In the genomic region with DNA sequence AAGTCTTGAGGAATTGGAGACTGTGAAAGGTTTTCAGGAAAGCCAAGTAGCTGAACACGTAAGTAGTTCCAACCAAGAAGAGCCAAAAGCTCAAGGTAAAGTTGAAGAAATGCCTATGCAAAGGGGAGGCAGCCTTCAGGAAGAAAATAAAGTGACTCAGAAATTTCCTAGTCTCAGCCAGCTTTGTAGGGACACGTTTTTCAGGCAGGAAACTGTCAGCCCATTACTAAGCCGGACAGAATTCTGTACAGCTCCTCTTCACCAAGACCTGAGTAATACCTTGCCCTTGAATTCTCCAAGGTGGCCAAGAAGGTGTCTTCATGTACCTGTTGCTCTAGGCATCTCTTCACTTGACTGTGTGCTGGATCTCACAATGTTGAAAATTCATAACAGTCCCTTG, we compare ENCODE assay signal across 21 cellular contexts. TPM values are rescaled to one million over a fixed set of nuclear protein-coding genes. Genes with fewer than 3 reads are reported as not detected.
DNase-seq lines count a peak whose midpoint lies in the region; ATAC-seq, FAIRE-seq and TF ChIP-seq lines count a peak whose summit lies in the region.
"Had no signal": no experiment of that assay in that cellular context is flagged by ENCODE, and none has a peak within 500 bp of the region (broad histone marks: within the 10 kb centered on the region; RNA-seq: fewer than 3 reads in every experiment).

No MANE protein-coding gene starts in this region.

- intact Hi-C loops in MCF 10A (cut with micrococcal nuclease): no loop called here
- intact Hi-C loops in breast epithelium (cut with DNase I; ENCODE audit: low total_unique reads): no loop called here

- no peaks in the 10 kb centered on the region for H3K36me3 Mint-ChIP-seq in MCF 10A (ENCODE audit: insufficient read depth, unreplicated experiment)

- TF ChIP-seq CTCF in MCF 10A (IDR thresholded peaks at IDR 0.05; ENCODE audit: unreplicated experiment) (no peak), breast epithelium (IDR thresholded peaks at IDR 0.05) (no peak), bronchial epithelial cell (IDR thresholded peaks at IDR 0.05; ENCODE audit: insufficient read depth, low read length, severe bottlenecking) (no peak), gastroesophageal sphincter (IDR thresholded peaks at IDR 0.05) (no peak)

- H3K27me3 Mint-ChIP-seq in MCF 10A (ENCODE audit: insufficient read depth, unreplicated experiment): no peaks in the 10 kb centered on the region
- H3K27me3 Mint-ChIP-seq in stimulated activated naive CD8-positive, alpha-beta T cell treated with anti-CD3 and anti-CD28 coated beads, Interleukin-15, amount 100 ng/mL, for 72 hours: no peaks in the 10 kb centered on the region
- H3K27me3 Mint-ChIP-seq: CD4-positive, alpha-beta T cell had no signal

- H3K4me3 ChIP-seq in breast epithelium: no peak overlapping the region
- no peak overlapping the region for H3K4me3 ChIP-seq in bronchial epithelial cell (ENCODE audit: low read depth, low read length)
- H3K4me3 ChIP-seq in gastroesophageal sphincter: no peak overlapping the region
- H3K4me3 ChIP-seq: A549, GM23338 had no signal

- TF ChIP-seq POLR2A in breast epithelium (IDR thresholded peaks at IDR 0.05): no peak
- no peak for TF ChIP-seq POLR2A in gastroesophageal sphincter (IDR thresholded peaks at IDR 0.05)

- POLR2A ChIA-PET in MCF 10A (lab: Yijun Ruan, JAX): interaction anchor here (2.0 kb wide), 1 partner anchor 17 kb away, joined by 8 read pairs; no protein-coding TSS in a partner anchor

- CTCF ChIA-PET in MCF 10A (lab: Yijun Ruan, JAX): interaction anchor here (1.0 to 1.2 kb wide), 2 partner anchors 16 to 238 kb away, joined by 3 read pairs; no protein-coding TSS in a partner anchor

- no peak overlapping the region for H3K4me3 Mint-ChIP-seq in MCF 10A (ENCODE audit: unreplicated experiment)
- H3K4me3 Mint-ChIP-seq in stimulated activated naive CD8-positive, alpha-beta T cell treated with anti-CD3 and anti-CD28 coated beads, Interleukin-15, amount 100 ng/mL, for 72 hours: no peak overlapping the region
- H3K4me3 Mint-ChIP-seq: CD4-positive, alpha-beta T cell; GM23338; HFFc6 had no signal

- H3K27ac Mint-ChIP-seq in MCF 10A (ENCODE audit: low read depth, unreplicated experiment): no peak overlapping the region
- H3K27ac Mint-ChIP-seq in stimulated activated naive CD8-positive, alpha-beta T cell treated with anti-CD3 and anti-CD28 coated beads, Interleukin-15, amount 100 ng/mL, for 72 hours: no peak overlapping the region
- H3K27ac Mint-ChIP-seq: CD4-positive, alpha-beta T cell; GM23338; HFFc6 had no signal

- no peaks in the 10 kb centered on the region for H3K9me3 Mint-ChIP-seq in MCF 10A (ENCODE audit: unreplicated experiment)
- H3K9me3 Mint-ChIP-seq in stimulated activated naive CD8-positive, alpha-beta T cell treated with anti-CD3 and anti-CD28 coated beads, Interleukin-15, amount 100 ng/mL, for 72 hours: no peaks in the 10 kb centered on the region
- H3K9me3 Mint-ChIP-seq: CD4-positive, alpha-beta T cell; GM23338; HFFc6 had no signal

- ATAC-seq in gastroesophageal sphincter: no peak
- ATAC-seq in stimulated activated naive CD8-positive, alpha-beta T cell treated with anti-CD3 and anti-CD28 coated beads, Interleukin-15, amount 100 ng/mL, for 72 hours: no peak
- ATAC-seq: A549, GM23338 had no signal

- no peak for TF ChIP-seq EP300 in gastroesophageal sphincter (IDR thresholded peaks at IDR 0.05)

- H3K9me3 ChIP-seq in breast epithelium (no peaks in the 10 kb centered on the region), gastroesophageal sphincter (no peaks in the 10 kb centered on the region)
- H3K9me3 ChIP-seq: A549, Caco-2 had no signal

- no peaks in the 10 kb centered on the region for H3K4me1 Mint-ChIP-seq in MCF 10A (ENCODE audit: insufficient read depth, unreplicated experiment)
- H3K4me1 Mint-ChIP-seq in stimulated activated naive CD8-positive, alpha-beta T cell treated with anti-CD3 and anti-CD28 coated beads, Interleukin-15, amount 100 ng/mL, for 72 hours: peaks cover 18% of the 10 kb centered on the region
- H3K4me1 Mint-ChIP-seq: GM23338 had no signal

- no peak overlapping the region for H3K27ac ChIP-seq in breast epithelium
- H3K27ac ChIP-seq in epithelial cell of prostate: peak overlapping the region; percentile 59
- H3K27ac ChIP-seq in gastroesophageal sphincter: no peak overlapping the region
- H3K27ac ChIP-seq: 22Rv1, A549, C4-2B had no signal

- no peaks in the 10 kb centered on the region for H3K36me3 ChIP-seq in breast epithelium
- no peaks in the 10 kb centered on the region for H3K36me3 ChIP-seq in bronchial epithelial cell (ENCODE audit: control insufficient read depth, insufficient read depth, low read length)
- peaks cover 0 to 100% of the 10 kb centered on the region in 2 donors for H3K36me3 ChIP-seq in gastroesophageal sphincter

- DNase-seq in MCF 10A (ENCODE audit: unreplicated experiment) (peak; percentile 33), breast epithelium (ENCODE audit: low spot score in 2 of 2) (no peak), bronchial epithelial cell (ENCODE audit: low read depth) (peak; percentile 94), epithelial cell of prostate (ENCODE audit: low read depth, low spot score) (peak; percentile 54), SIG-M5 (lab: John Stamatoyannopoulos, UW) (no peak), ecto neural progenitor cell (ENCODE audit: low spot score) (no peak)
- no peak for DNase-seq in stimulated activated naive CD8-positive, alpha-beta T cell treated with anti-CD3 and anti-CD28 coated beads, Interleukin-15, amount 100 ng/mL, for 72 hours
- DNase-seq: AML-193; Caco-2; CD4-positive, alpha-beta T cell; HCEC 1CT; HFFc6 had no signal

- peak; percentile 76 for FAIRE-seq in bronchial epithelial cell (lab: Jason Lieb, UNC)
- FAIRE-seq: A549, D721Med, G401.6, GM12891, H54 had no signal

- 81 to 92% methylated on average over 2 to 3 of the region's 3 CpGs for WGBS in gastroesophageal sphincter (ENCODE audit: low coverage in 1 of 2), 2 donors

- no TSS peak for BruUV-seq in MCF 10A (replicated peaks; lab: Mats Ljungman, UMichigan)

- H3K4me1 ChIP-seq in breast epithelium: no peaks in the 10 kb centered on the region
- H3K4me1 ChIP-seq in gastroesophageal sphincter: no peaks in the 10 kb centered on the region
- H3K4me1 ChIP-seq: A549, Caco-2 had no signal

- H3K27me3 ChIP-seq in breast epithelium: no peaks in the 10 kb centered on the region
- no peaks in the 10 kb centered on the region for H3K27me3 ChIP-seq in bronchial epithelial cell (ENCODE audit: control insufficient read depth, insufficient read depth, low read length)
- no peaks in the 10 kb centered on the region for H3K27me3 ChIP-seq in gastroesophageal sphincter

RNA-seq across cellular contexts. Expression of a gene that starts 48.6 kb away (rescaled TPM):
- 9.5 and 14.8 TPM in 2 replicates for total RNA-seq in MCF 10A (2022)
- total RNA-seq in breast epithelium: 10 to 100 TPM in 2 of 3 donors, 1 to 10 TPM in 1; 8.8 to 15.2 (median 14.7) TPM
- total RNA-seq in bronchial epithelial cell: 8.7 and 9.0 TPM in 2 replicates
- total RNA-seq in gastroesophageal sphincter: 10 to 100 TPM in 3 of 4 donors, 1 to 10 TPM in 1; 6.5 to 15.7 (median 12.1) TPM

Comparison
In these comparisons a context has a peak if more than half of its experiments do, and no peak if none do; other contexts are left out.
1. DNase-seq: peak in MCF 10A (single experiment), bronchial epithelial cell (single experiment) and epithelial cell of prostate (single experiment); none in breast epithelium (0 of 2), stimulated activated naive CD8-positive, alpha-beta T cell treated with anti-CD3 and anti-CD28 coated beads, Interleukin-15, amount 100 ng/mL, for 72 hours (0 of 2), SIG-M5 (single experiment) and ecto neural progenitor cell (single experiment).